9 cellular contexts compared by ENCODE assay signal in genomic region chr4:6332042-6332668, GRCh38.
DNase-seq lines count a peak whose midpoint lies in the region; ATAC-seq, FAIRE-seq and TF ChIP-seq lines count a peak whose summit lies in the region.
"Had no signal": no experiment of that assay in that cellular context is flagged by ENCODE, and none has a peak within 500 bp of the region (broad histone marks: within the 10 kb centered on the region; RNA-seq: fewer than 3 reads in every experiment).

No MANE protein-coding gene starts in this region.

- intact Hi-C loops in K562 (cut with micrococcal nuclease): loop anchor here (5.0 kb wide), 1 partner anchor 215 kb away; no protein-coding TSS in a partner anchor
- intact Hi-C loops in left lung (cut with DNase I): loop anchor here in 1 of 2 donors (5.0 kb wide), 1 partner anchor 85 kb away; no protein-coding TSS in a partner anchor

- TF ChIP-seq EP300 in K562 (IDR thresholded peaks at IDR 0.05; ENCODE audit: low read length): no peak

- TF ChIP-seq CTCF in D721Med (IDR thresholded peaks at IDR 0.05; ENCODE audit: insufficient read depth, missing control alignments) (peak; percentile 77), K562 (IDR thresholded peaks at IDR 0.05 in 2 of 3, conservative IDR thresholded peaks at IDR 0.05 in 1 of 3; ENCODE audit: insufficient read depth in 2 of 3, low read depth in 1 of 3, low read length in 3 of 3) (peak; percentile 71 to 79 (median 78)), left lung (IDR thresholded peaks at IDR 0.05) (peak; percentile 58 to 61)

- 18% methylated on average over 18 of the region's 18 CpGs for WGBS in K562 (ENCODE audit: insufficient coverage, low coverage, missing lambda C conversion rate)

- peaks cover 2% of the 10 kb centered on the region for H3K9me1 ChIP-seq in K562 (ENCODE audit: control insufficient read depth, insufficient read depth, low read length)

- H2AFZ ChIP-seq in K562 (ENCODE audit: low read depth, low read length): no peak overlapping the region

- FAIRE-seq in D721Med (lab: Jason Lieb, UNC) (no peak), K562 (lab: Jason Lieb, UNC) (peak; percentile 80)

- H3K4me3 ChIP-seq in K562: no peak overlapping the region
- H3K4me3 ChIP-seq in left lung: no peak overlapping the region

- in situ Hi-C loops in K562 (cut with MboI) (no loop called here), KBM-7 (cut with MboI; ENCODE audit: low pct_unique_long_range_greater_than_20kb, low sequenced_read_pairs) (no loop called here)

- POLR2A ChIA-PET in K562 (lab: Yijun Ruan, JAX): interaction anchor here (0.7 to 1.6 kb wide), 2 partner anchors 82 to 152 kb away, joined by 3 to 4 read pairs; no protein-coding TSS in a partner anchor

- DNase-seq in D721Med (ENCODE audit: insufficient read length, low spot score) (no peak), HK-2 (ENCODE audit: unreplicated experiment) (peak; percentile 50), K562 (ENCODE audit: extremely low read depth in 1 of 4, low spot score in 3 of 4) (peak; percentile 55 to 72 (median 68)), left lung (no peak), RPMI8226 (no peak), KBM-7 (no peak)
- DNase-seq in activated CD4-positive, CD25-positive, alpha-beta regulatory T cell (lab: John Stamatoyannopoulos, UW): no peak

- no peaks in the 10 kb centered on the region for H3K9me3 Mint-ChIP-seq in activated T-helper 17 cell treated with anti-CD3 and anti-CD28 coated beads, Interleukin-2, amount 50 U/mL, for 72 hours
- H3K9me3 Mint-ChIP-seq: stimulated activated effector memory CD8-positive, alpha-beta T cell treated with anti-CD3 and anti-CD28 coated beads, Interleukin-12 subunit alpha, Interleukin-12 subunit beta, amount 100 ng/mL, for 72 hours had no signal

- no peaks in the 10 kb centered on the region for H3K9me3 ChIP-seq in K562 (replicated peaks; ENCODE audit: control insufficient read depth, insufficient read depth, low read depth, low read length)
- no peaks in the 10 kb centered on the region for H3K9me3 ChIP-seq in left lung

- H3K27ac ChIP-seq in K562 (ENCODE audit: extremely low read depth, low read depth, low read length) (no peak overlapping the region), left lung (no peak overlapping the region)

- H3K27me3 Mint-ChIP-seq in activated T-helper 17 cell treated with anti-CD3 and anti-CD28 coated beads, Interleukin-2, amount 50 U/mL, for 72 hours: peaks cover 19% of the 10 kb centered on the region

- H3K27ac Mint-ChIP-seq in activated T-helper 17 cell treated with anti-CD3 and anti-CD28 coated beads, Interleukin-2, amount 50 U/mL, for 72 hours: no peak overlapping the region
- H3K27ac Mint-ChIP-seq: stimulated activated effector memory CD8-positive, alpha-beta T cell treated with anti-CD3 and anti-CD28 coated beads, Interleukin-12 subunit alpha, Interleukin-12 subunit beta, amount 100 ng/mL, for 72 hours had no signal

- no peaks in the 10 kb centered on the region for H3K79me2 ChIP-seq in K562 (ENCODE audit: control insufficient read depth, insufficient read depth, low read length)

- ATAC-seq in K562 (peak; percentile 75), left lung (peak; percentile 55)
- ATAC-seq in activated T-helper 17 cell treated with anti-CD3 and anti-CD28 coated beads, Interleukin-2, amount 50 U/mL, for 72 hours (replicated peaks): no peak
- ATAC-seq: stimulated activated effector memory CD8-positive, alpha-beta T cell treated with anti-CD3 and anti-CD28 coated beads, Interleukin-12 subunit alpha, Interleukin-12 subunit beta, amount 100 ng/mL, for 72 hours had no signal

- H3K4me2 ChIP-seq in K562 (ENCODE audit: insufficient read depth, low read length): no peak overlapping the region

- H3K9ac ChIP-seq in K562 (ENCODE audit: insufficient read depth in 1 of 2, low read depth in 2 of 2, low read length in 2 of 2): no peak overlapping the region

- no peak overlapping the region for H3K4me3 Mint-ChIP-seq in activated T-helper 17 cell treated with anti-CD3 and anti-CD28 coated beads, Interleukin-2, amount 50 U/mL, for 72 hours
- H3K4me3 Mint-ChIP-seq: stimulated activated effector memory CD8-positive, alpha-beta T cell treated with anti-CD3 and anti-CD28 coated beads, Interleukin-12 subunit alpha, Interleukin-12 subunit beta, amount 100 ng/mL, for 72 hours had no signal

- H3K4me1 Mint-ChIP-seq in activated T-helper 17 cell treated with anti-CD3 and anti-CD28 coated beads, Interleukin-2, amount 50 U/mL, for 72 hours: peaks cover 3% of the 10 kb centered on the region

- H4K20me1 ChIP-seq in K562 (replicated peaks; ENCODE audit: control insufficient read depth, insufficient read depth, low read length): peaks cover 10% of the 10 kb centered on the region

- H3K27me3 ChIP-seq in K562 (ENCODE audit: control insufficient read depth in 2 of 2, insufficient read depth in 2 of 2, low read length in 2 of 2): peaks cover 0 to 9% of the 10 kb centered on the region in 2 experiments; a peak in 2 of 5 replicates
- H3K27me3 ChIP-seq in left lung: peaks cover 0 to 64% of the 10 kb centered on the region in 2 donors

- no TSS peak for BruUV-seq in K562 (replicated peaks; lab: Mats Ljungman, UMichigan)

- no peaks in the 10 kb centered on the region for H3K36me3 Mint-ChIP-seq in activated T-helper 17 cell treated with anti-CD3 and anti-CD28 coated beads, Interleukin-2, amount 50 U/mL, for 72 hours (ENCODE audit: low read depth)
- H3K36me3 Mint-ChIP-seq: stimulated activated effector memory CD8-positive, alpha-beta T cell treated with anti-CD3 and anti-CD28 coated beads, Interleukin-12 subunit alpha, Interleukin-12 subunit beta, amount 100 ng/mL, for 72 hours had no signal

- CTCF ChIA-PET in K562 (lab: Yijun Ruan, JAX; ENCODE audit: low intra/inter-chr PET ratio): interaction anchor here (0.7 to 2.5 kb wide), 5 partner anchors 82 to 334 kb away, joined by 3 to 9 read pairs (median 5); no protein-coding TSS in a partner anchor

- TF ChIP-seq RAD21 in K562 (CRISPR knock-in tag; conservative IDR thresholded peaks at IDR 0.05 in 1 of 2, IDR thresholded peaks at IDR 0.05 in 1 of 2): peak in 1 of 2 experiments; percentile 52; a peak in 2 of 4 replicates

- H3K36me3 ChIP-seq in K562 (ENCODE audit: control insufficient read depth, insufficient read depth, low read length) (no peaks in the 10 kb centered on the region), left lung (no peaks in the 10 kb centered on the region)

- TF ChIP-seq POLR2A in K562 (conservative IDR thresholded peaks at IDR 0.05): no peak

- peaks cover 0 to 8% of the 10 kb centered on the region in 2 experiments; a peak in 2 of 5 replicates for H3K4me1 ChIP-seq in K562 (replicated peaks in 1 of 2; ENCODE audit: control insufficient read depth in 2 of 2, insufficient read depth in 2 of 2, low read length in 2 of 2)
- H3K4me1 ChIP-seq in left lung: no peaks in the 10 kb centered on the region

TF ChIP-seq in K562, 482 proteins besides CTCF, POLR2A, EP300 and RAD21:
- peak; percentile 38; the same call in 1 of the 2 replicates for TF ChIP-seq SMC3 (conservative IDR thresholded peaks at IDR 0.05; ENCODE audit: insufficient read depth, low read depth, low read length)
- peak; percentile 50 for TF ChIP-seq NFIC (IDR thresholded peaks at IDR 0.05)
- TF ChIP-seq PHF21A (IDR thresholded peaks at IDR 0.05; ENCODE audit: borderline replicate concordance, low read depth): no peak
- TF ChIP-seq BRD4 (IDR thresholded peaks at IDR 0.05): no peak
- TF ChIP-seq STAT5B (CRISPR knock-in tag; IDR thresholded peaks at IDR 0.05): no peak
- no peak for TF ChIP-seq ZNF655 (CRISPR knock-in tag; IDR thresholded peaks at IDR 0.05)
- TF ChIP-seq MXI1 (IDR thresholded peaks at IDR 0.05; ENCODE audit: low read depth, low read length): no peak
- no peak for TF ChIP-seq FOS (IDR thresholded peaks at IDR 0.05; ENCODE audit: extremely low read depth, insufficient read length)
- TF ChIP-seq KLF16 (IDR thresholded peaks at IDR 0.05): peak; percentile 28; the same call in 1 of the 2 replicates
- TF ChIP-seq ZBTB5 (IDR thresholded peaks at IDR 0.05): no peak

Comparison
In these comparisons a context has a peak if more than half of its experiments do, and no peak if none do; other contexts are left out.
1. DNase-seq: peak in HK-2 (single experiment) and K562 (4 of 4); none in D721Med (single experiment), left lung (0 of 2), RPMI8226 (single experiment), KBM-7 (single experiment) and activated CD4-positive, CD25-positive, alpha-beta regulatory T cell (0 of 4).
2. Peak in every context shown above with its lines, with median percentiles within 50 percentile points of each other: CTCF ChIP-seq.